Comparison of ENCODE assay signal across 18 cellular contexts in genomic region chr4:22512306-22512705, GRCh38. TPM values are rescaled to one million over a fixed set of nuclear protein-coding genes. Genes with fewer than 3 reads are reported as not detected.
DNase-seq lines count a peak whose midpoint lies in the region; ATAC-seq, FAIRE-seq and TF ChIP-seq lines count a peak whose summit lies in the region.
"Had no signal": no experiment of that assay in that cellular context is flagged by ENCODE, and none has a peak within 500 bp of the region (broad histone marks: within the 10 kb centered on the region; RNA-seq: fewer than 3 reads in every experiment).

No MANE protein-coding gene starts in this region.

- H3K9me3 ChIP-seq in BLaER1 (peaks cover 25% of the 10 kb centered on the region), endothelial cell of umbilical vein (replicated peaks; ENCODE audit: control insufficient read depth, insufficient read depth, low read length) (no peaks in the 10 kb centered on the region)
- H3K9me3 ChIP-seq: A549 had no signal

- peaks cover 4% of the 10 kb centered on the region; the same call in 1 of the 2 replicates for H3F3A ChIP-seq in GM23338 (replicated peaks; ENCODE audit: low read depth)

- H3K27ac ChIP-seq in BLaER1 (no peak overlapping the region), GM23338 (ENCODE audit: low read depth) (no peak overlapping the region), endothelial cell of umbilical vein (ENCODE audit: insufficient read depth, low read depth, low read length) (no peak overlapping the region)
- H3K27ac ChIP-seq: A549 had no signal

- H3K27me3 ChIP-seq in BLaER1: no peaks in the 10 kb centered on the region
- H3K27me3 ChIP-seq in GM23338 (ENCODE audit: insufficient read depth): no peaks in the 10 kb centered on the region
- no peaks in the 10 kb centered on the region for H3K27me3 ChIP-seq in endothelial cell of umbilical vein (ENCODE audit: control insufficient read depth in 2 of 2, insufficient read depth in 2 of 2, low read length in 2 of 2)

- no peak for DNase-seq in GM23338 (ENCODE audit: low spot score)
- no peak for DNase-seq in endothelial cell of umbilical vein (ENCODE audit: low read depth, low spot score)
- DNase-seq in activated T-cell treated with anti-CD3 and anti-CD28 coated beads, Interleukin-2, amount 50 U/mL, for 48 hours: no peak
- DNase-seq in nucleus accumbens (lab: John Stamatoyannopoulos, UW): no peak
- DNase-seq: CD8-positive, alpha-beta T cell; DMS53; Kasumi-1; NCI-H1105 treated with DMSO at 0.1 percent for 48 hours; NCI-H1694 treated with DMSO at 0.1 percent for 48 hours; NCI-H510A; NCI-H748 treated with DMSO at 0.1 percent for 48 hours had no signal

- FAIRE-seq in endothelial cell of umbilical vein (lab: Jason Lieb, UNC): peak; percentile 37
- FAIRE-seq: A549, RCC 7860 had no signal

- peaks cover 11% of the 10 kb centered on the region for H3K27me3 Mint-ChIP-seq in GM23338 (ENCODE audit: insufficient read depth, low read depth, poor library complexity)
- peaks cover 3% of the 10 kb centered on the region for H3K27me3 Mint-ChIP-seq in nephron (ENCODE audit: low read depth)

- no peak overlapping the region for H3K4me3 ChIP-seq in BLaER1
- H3K4me3 ChIP-seq in GM23338: 0 out of 2 replicates have a peak overlapping the region, but pooled peaks have one; percentile 13
- no peak overlapping the region for H3K4me3 ChIP-seq in endothelial cell of umbilical vein (replicated peaks in 1 of 3; ENCODE audit: insufficient read depth in 1 of 3, low read depth in 1 of 3, low read length in 3 of 3)
- H3K4me3 ChIP-seq: A549 had no signal

- BruUV-seq in endothelial cell of umbilical vein (replicated peaks; lab: Mats Ljungman, UMichigan): no TSS peak

- peaks cover 32% of the 10 kb centered on the region for H4K20me1 ChIP-seq in BLaER1
- peaks cover 42% of the 10 kb centered on the region for H4K20me1 ChIP-seq in GM23338 (replicated peaks; ENCODE audit: insufficient read depth)
- no peaks in the 10 kb centered on the region for H4K20me1 ChIP-seq in endothelial cell of umbilical vein (replicated peaks; ENCODE audit: control insufficient read depth, extremely low read depth, insufficient read depth, low read length)

- no peaks in the 10 kb centered on the region for H3K9me1 ChIP-seq in endothelial cell of umbilical vein (replicated peaks; ENCODE audit: control insufficient read depth, extremely low read depth, insufficient read depth, low read length)

- CTCF ChIA-PET in endothelial cell of umbilical vein (lab: Charles Lee): no interaction called here

- H3K79me2 ChIP-seq in GM23338 (replicated peaks; ENCODE audit: insufficient read depth): no peaks in the 10 kb centered on the region
- H3K79me2 ChIP-seq in endothelial cell of umbilical vein (ENCODE audit: control insufficient read depth, insufficient read depth, low read length): peaks cover 63% of the 10 kb centered on the region

- peaks cover 52% of the 10 kb centered on the region for H3K4me1 Mint-ChIP-seq in GM23338
- H3K4me1 Mint-ChIP-seq in nephron: peaks cover 42% of the 10 kb centered on the region

- H3K36me3 Mint-ChIP-seq in GM23338 (ENCODE audit: low read depth) (peaks cover 13% of the 10 kb centered on the region), nephron (ENCODE audit: low read depth) (peaks cover 23% of the 10 kb centered on the region)

- no peak for ATAC-seq in GM23338
- ATAC-seq in GM19397 (IDR thresholded peaks at IDR 0.05; ENCODE audit: unreplicated experiment): no peak
- ATAC-seq: A549; CD8-positive, alpha-beta T cell; Right ventricle myocardium inferior had no signal

- no peaks in the 10 kb centered on the region; the same call in 1 of the 2 replicates for H3K9me2 ChIP-seq in GM23338 (ENCODE audit: insufficient read depth)

- POLR2A ChIA-PET in endothelial cell of umbilical vein (lab: Charles Lee): no interaction called here

- H2AFZ ChIP-seq in GM23338 (no peak overlapping the region), endothelial cell of umbilical vein (ENCODE audit: low read depth, low read length) (no peak overlapping the region)

- H3K9ac ChIP-seq in BLaER1 (no peak overlapping the region), endothelial cell of umbilical vein (replicated peaks; ENCODE audit: extremely low read depth, insufficient read depth, low read length) (no peak overlapping the region)

- H3K27ac Mint-ChIP-seq in GM23338: no peak overlapping the region
- peak overlapping the region in 2 of 3 experiments; percentile 18 to 29 for H3K27ac Mint-ChIP-seq in nephron
- H3K27ac Mint-ChIP-seq: CD8-positive, alpha-beta T cell had no signal

- dilution Hi-C loops in endothelial cell of umbilical vein (cut with MboI; ENCODE audit: extremely low pct_ligation_motif_present, low sequenced_read_pairs): no loop called here

- no peak overlapping the region; the same call in 2 of the 3 replicates for H3K4me3 Mint-ChIP-seq in GM23338
- peak overlapping the region; percentile 68 to 82 (median 75) for H3K4me3 Mint-ChIP-seq in nephron
- H3K4me3 Mint-ChIP-seq: CD8-positive, alpha-beta T cell had no signal

- intact Hi-C loops in endothelial cell of umbilical vein (cut with micrococcal nuclease): no loop called here

- H3K4me1 ChIP-seq in BLaER1: peaks cover 23% of the 10 kb centered on the region
- H3K4me1 ChIP-seq in GM23338 (ENCODE audit: insufficient read depth): peaks cover 42% of the 10 kb centered on the region
- H3K4me1 ChIP-seq in endothelial cell of umbilical vein (ENCODE audit: control insufficient read depth, extremely low read depth, insufficient read depth, low read length): peaks cover 17% of the 10 kb centered on the region

- H3K4me2 ChIP-seq in BLaER1 (peak overlapping the region; percentile 74), GM23338 (no peak overlapping the region), endothelial cell of umbilical vein (ENCODE audit: insufficient read depth, low read length) (no peak overlapping the region)
- H3K4me2 ChIP-seq: A549 had no signal

- H3K36me3 ChIP-seq in BLaER1 (peaks cover 28% of the 10 kb centered on the region), GM23338 (ENCODE audit: insufficient read depth) (no peaks in the 10 kb centered on the region), endothelial cell of umbilical vein (ENCODE audit: control insufficient read depth in 2 of 2, extremely low read depth in 1 of 2, insufficient read depth in 2 of 2, low read length in 2 of 2) (no peaks in the 10 kb centered on the region)

- peaks cover 5% of the 10 kb centered on the region; the same call in 2 of the 3 replicates for H3K9me3 Mint-ChIP-seq in GM23338
- H3K9me3 Mint-ChIP-seq in nephron: peaks cover 2% of the 10 kb centered on the region
- H3K9me3 Mint-ChIP-seq: CD8-positive, alpha-beta T cell had no signal

- TF ChIP-seq CTCF in GM23338 (conservative IDR thresholded peaks at IDR 0.05; ENCODE audit: low read depth in 2 of 2) (no peak), endothelial cell of umbilical vein (IDR thresholded peaks at IDR 0.05; ENCODE audit: extremely low read depth in 1 of 2, insufficient read depth in 1 of 2, low read depth in 1 of 2, low read length in 2 of 2) (no peak), nephron (IDR thresholded peaks at IDR 0.05; ENCODE audit: unreplicated experiment in 3 of 3) (no peak)

- TF ChIP-seq POLR2A in endothelial cell of umbilical vein (IDR thresholded peaks at IDR 0.05; ENCODE audit: low read depth, low read length): no peak

TF ChIP-seq in GM23338, 12 proteins besides CTCF, POLR2A, EP300 and RAD21:
- no peak for TF ChIP-seq POLR2AphosphoS5 (IDR thresholded peaks at IDR 0.05; ENCODE audit: low read depth)

TF ChIP-seq in endothelial cell of umbilical vein, 7 proteins besides CTCF, POLR2A, EP300 and RAD21:
- TF ChIP-seq POLR2AphosphoS5 (IDR thresholded peaks at IDR 0.05; ENCODE audit: insufficient read depth, low read depth, low read length): no peak
- TF ChIP-seq MAX (IDR thresholded peaks at IDR 0.05; ENCODE audit: insufficient read depth, insufficient read length): no peak

RNA-seq across cellular contexts. Expression of gene ADGRA3, which starts 3.6 kb away (rescaled TPM):
- 73.9 and 75.3 TPM in 2 replicates for total RNA-seq in GM23338 (2014; rRNA removed; shearing (Covaris generic))
- 14.1 and 16.2 TPM in 2 replicates for polyA plus RNA-seq in GM23338 (2016; fragmentation: Nextera tagmentation; extraction: Ambion mirVana)
- total RNA-seq in endothelial cell of umbilical vein: 34.4 and 36.2 TPM in 2 replicates
- polyA plus RNA-seq in endothelial cell of umbilical vein: 13.1 and 17.2 TPM in 2 replicates
- 15.1 and 15.7 TPM in 2 replicates for polyA plus RNA-seq in endothelial cell of umbilical vein (2011; cell fraction: cytosol; rRNA removed)
- polyA plus RNA-seq in endothelial cell of umbilical vein (2011; cell fraction: nucleus; rRNA removed): 40.0 and 42.2 TPM in 2 replicates
- polyA plus RNA-seq in endothelial cell of umbilical vein (2012): 28.2 and 34.4 TPM in 2 replicates
- 87.4 and 135 TPM in 2 replicates for polyA minus RNA-seq in endothelial cell of umbilical vein
- polyA minus RNA-seq in endothelial cell of umbilical vein (2011; cell fraction: cytosol; rRNA and poly(A)+ RNA removed): 6.7 TPM
- polyA minus RNA-seq in endothelial cell of umbilical vein (2011; cell fraction: nucleus; rRNA and poly(A)+ RNA removed): 67.8 and 132 TPM in 2 replicates
- total RNA-seq: OCI-LY7 had no signal
